ENCODE assay signal across 8 cellular contexts in the genomic region with DNA sequence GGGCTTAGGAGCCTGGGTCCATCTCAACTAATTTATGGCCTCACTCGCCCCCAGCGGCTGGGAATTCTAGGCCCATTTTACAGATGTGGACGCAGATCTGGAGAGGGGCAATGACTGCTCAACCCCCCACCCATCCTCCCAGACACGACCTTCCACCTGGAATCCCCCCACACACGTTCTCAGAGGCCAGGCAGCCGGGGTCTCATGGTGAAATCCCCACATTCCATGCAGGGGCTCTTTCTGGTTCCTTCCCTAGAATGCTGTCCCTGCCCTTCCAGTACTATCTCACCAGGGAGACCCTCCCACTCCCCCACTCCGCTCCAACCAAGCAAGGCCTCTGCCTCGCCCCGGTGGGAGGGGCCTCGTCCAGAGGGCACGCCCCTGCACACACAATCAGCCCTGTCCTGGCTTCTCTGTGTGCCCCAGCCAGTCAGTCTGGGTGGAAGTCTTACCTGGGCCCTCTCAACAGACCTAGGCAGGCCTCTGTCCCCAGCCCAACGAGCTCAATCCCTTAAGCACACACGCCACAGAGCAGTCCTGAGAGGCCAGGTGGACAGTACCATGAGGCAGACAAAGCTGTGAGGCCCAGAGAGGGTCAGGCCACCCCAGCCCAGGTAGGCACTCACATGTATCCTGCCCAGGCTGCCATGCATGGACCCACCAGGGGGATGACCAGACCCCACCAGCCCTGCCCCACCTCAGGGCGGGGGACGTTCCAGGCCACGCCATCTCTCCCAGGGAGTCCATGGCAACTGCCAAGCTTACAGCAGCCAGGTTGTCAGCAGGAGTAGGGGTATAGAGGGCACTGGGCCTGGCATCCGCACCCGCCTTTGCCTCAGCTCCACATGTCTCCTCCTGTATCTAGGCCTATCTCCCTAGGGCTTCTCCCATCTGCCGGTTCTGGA.
A peak's percentile ranks its signal among the peaks of the same experiment; 100 is the strongest.
DNase-seq lines count a peak whose midpoint lies in the region; ATAC-seq lines count a peak whose summit lies in the region.

No MANE protein-coding gene starts in this region.

- H3K4me1 Mint-ChIP-seq in stimulated activated effector memory CD8-positive, alpha-beta T cell treated with anti-CD3 and anti-CD28 coated beads, Interleukin-12 subunit alpha, Interleukin-12 subunit beta, amount 100 ng/mL, for 72 hours: peaks cover 21% of the 10 kb centered on the region

- H3K4me3 Mint-ChIP-seq in stimulated activated effector memory CD8-positive, alpha-beta T cell treated with anti-CD3 and anti-CD28 coated beads, Interleukin-12 subunit alpha, Interleukin-12 subunit beta, amount 100 ng/mL, for 72 hours: peak overlapping the region; percentile 75

- H3K36me3 Mint-ChIP-seq in stimulated activated effector memory CD8-positive, alpha-beta T cell treated with anti-CD3 and anti-CD28 coated beads, Interleukin-12 subunit alpha, Interleukin-12 subunit beta, amount 100 ng/mL, for 72 hours: peaks cover 8% of the 10 kb centered on the region

- H3K27ac Mint-ChIP-seq in stimulated activated effector memory CD8-positive, alpha-beta T cell treated with anti-CD3 and anti-CD28 coated beads, Interleukin-12 subunit alpha, Interleukin-12 subunit beta, amount 100 ng/mL, for 72 hours: peak overlapping the region; percentile 73

- ATAC-seq in stimulated activated effector memory CD8-positive, alpha-beta T cell treated with anti-CD3 and anti-CD28 coated beads, Interleukin-12 subunit alpha, Interleukin-12 subunit beta, amount 100 ng/mL, for 72 hours: no peak
- ATAC-seq in HG03108 (IDR thresholded peaks at IDR 0.05; ENCODE audit: unreplicated experiment) (no peak), HG02759 (IDR thresholded peaks at IDR 0.05; ENCODE audit: unreplicated experiment) (no peak)

- H3K9me3 Mint-ChIP-seq in stimulated activated effector memory CD8-positive, alpha-beta T cell treated with anti-CD3 and anti-CD28 coated beads, Interleukin-12 subunit alpha, Interleukin-12 subunit beta, amount 100 ng/mL, for 72 hours: no peaks in the 10 kb centered on the region

- peak; percentile 73 for DNase-seq in activated CD8-positive, alpha-beta memory T cell treated with anti-CD3 and anti-CD28 coated beads for 24 hours
- no peak for DNase-seq in activated CD8-positive, alpha-beta memory T cell treated with anti-CD3 and anti-CD28 coated beads, Interleukin-2, amount 50 U/mL, for 4 hours
- peak; percentile 59 to 61 for DNase-seq in activated T-cell treated with anti-CD3 and anti-CD28 coated beads, Interleukin-2, amount 50 U/mL, for 48 hours
- DNase-seq in iPS DF 19.7 (ENCODE audit: low read depth, low spot score): peak; percentile 73
- DNase-seq in stimulated activated effector memory CD8-positive, alpha-beta T cell treated with anti-CD3 and anti-CD28 coated beads, Interleukin-12 subunit alpha, Interleukin-12 subunit beta, amount 100 ng/mL, for 72 hours (ENCODE audit: low spot score in 2 of 2): no peak
- no peak for DNase-seq in NCI-H1436 treated with DMSO at 0.1 percent for 48 hours (lab: John Stamatoyannopoulos, UW)

Comparison
In these comparisons a context has a peak if more than half of its experiments do, and no peak if none do; other contexts are left out.
1. DNase-seq: peak in activated CD8-positive, alpha-beta memory T cell treated with anti-CD3 and anti-CD28 coated beads for 24 hours (single experiment), activated T-cell treated with anti-CD3 and anti-CD28 coated beads, Interleukin-2, amount 50 U/mL, for 48 hours (2 of 2) and iPS DF 19.7 (single experiment); none in activated CD8-positive, alpha-beta memory T cell treated with anti-CD3 and anti-CD28 coated beads, Interleukin-2, amount 50 U/mL, for 4 hours (single experiment), stimulated activated effector memory CD8-positive, alpha-beta T cell treated with anti-CD3 and anti-CD28 coated beads, Interleukin-12 subunit alpha, Interleukin-12 subunit beta, amount 100 ng/mL, for 72 hours (0 of 2) and NCI-H1436 treated with DMSO at 0.1 percent for 48 hours (single experiment).